ENCODE assay signal across 8 cellular contexts in genomic region chr9:89606567-89607311, GRCh38. TPM values are rescaled to one million over a fixed set of nuclear protein-coding genes. Genes with fewer than 3 reads are reported as not detected.
DNase-seq lines count a peak whose midpoint lies in the region; ATAC-seq, FAIRE-seq and TF ChIP-seq lines count a peak whose summit lies in the region.

No MANE protein-coding gene starts in this region.

- no peak for TF ChIP-seq EP300 in Ishikawa (IDR thresholded peaks at IDR 0.05; ENCODE audit: borderline replicate concordance)

- no TSS peak for BruUV-seq in endothelial cell of umbilical vein (replicated peaks; lab: Mats Ljungman, UMichigan)

- TF ChIP-seq RAD21 in Ishikawa (IDR thresholded peaks at IDR 0.05; ENCODE audit: low read depth) = no peak

- FAIRE-seq in endothelial cell of umbilical vein (lab: Jason Lieb, UNC) = peak; percentile 12

- CTCF ChIA-PET in endothelial cell of umbilical vein (lab: Charles Lee) = interaction anchor here (0.8 to 8.1 kb wide), 5 partner anchors 9 to 1264 kb away, joined by 3 to 373 read pairs (median 3); no protein-coding TSS in a partner anchor

- no peaks in the 10 kb centered on the region for H4K20me1 ChIP-seq in endothelial cell of umbilical vein (replicated peaks; ENCODE audit: control insufficient read depth, extremely low read depth, insufficient read depth, low read length)

- no peaks in the 10 kb centered on the region for H3K9me3 Mint-ChIP-seq in activated CD4-positive, alpha-beta T cell treated with anti-CD3 and anti-CD28 coated beads, Interleukin-2, amount 10 ng/mL, durations not matched to agents 24 days and 14 days

- H3K27me3 ChIP-seq in endothelial cell of umbilical vein (ENCODE audit: control insufficient read depth in 2 of 2, insufficient read depth in 2 of 2, low read length in 2 of 2) = peaks cover 8% of the 10 kb centered on the region in 2 experiments

- H3K4me3 Mint-ChIP-seq in activated CD4-positive, alpha-beta T cell treated with anti-CD3 and anti-CD28 coated beads, Interleukin-2, amount 10 ng/mL, durations not matched to agents 24 days and 14 days = peak overlapping the region; percentile 92

- no peak overlapping the region for H3K4me3 ChIP-seq in endothelial cell of umbilical vein (replicated peaks in 1 of 3; ENCODE audit: insufficient read depth in 1 of 3, low read depth in 1 of 3, low read length in 3 of 3)
- peak overlapping the region; percentile 54 for H3K4me3 ChIP-seq in mesodermal cell (ENCODE audit: extremely low read depth, insufficient read depth, low read length, poor library complexity, severe bottlenecking)

- H2AFZ ChIP-seq in endothelial cell of umbilical vein (ENCODE audit: low read depth, low read length) = peak overlapping the region; percentile 2

- 10 to 13% methylated on average over 5 to 6 of the region's 9 CpGs for WGBS in mesodermal cell (ENCODE audit: insufficient coverage in 2 of 2), 2 experiments

- peak overlapping the region; percentile 94 for H3K27ac Mint-ChIP-seq in activated CD4-positive, alpha-beta T cell treated with anti-CD3 and anti-CD28 coated beads, Interleukin-2, amount 10 ng/mL, durations not matched to agents 24 days and 14 days

- peak overlapping the region; percentile 26 for H3K4me2 ChIP-seq in endothelial cell of umbilical vein (ENCODE audit: insufficient read depth, low read length)

- no peaks in the 10 kb centered on the region for H3K9me1 ChIP-seq in endothelial cell of umbilical vein (replicated peaks; ENCODE audit: control insufficient read depth, extremely low read depth, insufficient read depth, low read length)

- H3K4me1 ChIP-seq in endothelial cell of umbilical vein (ENCODE audit: control insufficient read depth, extremely low read depth, insufficient read depth, low read length) (peaks cover 34% of the 10 kb centered on the region), mesodermal cell (ENCODE audit: control insufficient read depth, insufficient read depth, low read length, poor library complexity, severe bottlenecking) (peaks cover 16% of the 10 kb centered on the region)

- no peak for TF ChIP-seq CTCF in endothelial cell of umbilical vein (IDR thresholded peaks at IDR 0.05; ENCODE audit: extremely low read depth in 1 of 2, insufficient read depth in 1 of 2, low read depth in 1 of 2, low read length in 2 of 2)

- POLR2A ChIA-PET in endothelial cell of umbilical vein (lab: Charles Lee) = no interaction called here

- no peak for ATAC-seq in HG02759 (IDR thresholded peaks at IDR 0.05; ENCODE audit: unreplicated experiment)

- H3K36me3 Mint-ChIP-seq in activated CD4-positive, alpha-beta T cell treated with anti-CD3 and anti-CD28 coated beads, Interleukin-2, amount 10 ng/mL, durations not matched to agents 24 days and 14 days (ENCODE audit: low read depth) = peaks cover 21% of the 10 kb centered on the region

- no peaks in the 10 kb centered on the region for H3K36me3 ChIP-seq in endothelial cell of umbilical vein (ENCODE audit: control insufficient read depth in 2 of 2, extremely low read depth in 1 of 2, insufficient read depth in 2 of 2, low read length in 2 of 2)
- no peaks in the 10 kb centered on the region for H3K36me3 ChIP-seq in mesodermal cell (ENCODE audit: control insufficient read depth, insufficient read depth, low read length)

- no peak for TF ChIP-seq POLR2A in endothelial cell of umbilical vein (IDR thresholded peaks at IDR 0.05; ENCODE audit: low read depth, low read length)

- dilution Hi-C loops in endothelial cell of umbilical vein (cut with MboI; ENCODE audit: extremely low pct_ligation_motif_present, low sequenced_read_pairs) = no loop called here

- peaks cover 35% of the 10 kb centered on the region for H3K4me1 Mint-ChIP-seq in activated CD4-positive, alpha-beta T cell treated with anti-CD3 and anti-CD28 coated beads, Interleukin-2, amount 10 ng/mL, durations not matched to agents 24 days and 14 days

- no peak overlapping the region for H3K9ac ChIP-seq in endothelial cell of umbilical vein (replicated peaks; ENCODE audit: extremely low read depth, insufficient read depth, low read length)

- H3K9me3 ChIP-seq in endothelial cell of umbilical vein (replicated peaks; ENCODE audit: control insufficient read depth, insufficient read depth, low read length) (no peaks in the 10 kb centered on the region), mesodermal cell (ENCODE audit: control insufficient read depth, low read length) (no peaks in the 10 kb centered on the region)

- H3K27ac ChIP-seq in endothelial cell of umbilical vein (ENCODE audit: insufficient read depth, low read depth, low read length) (no peak overlapping the region), mesodermal cell (ENCODE audit: low read depth, low read length, severe bottlenecking) (peak overlapping the region; percentile 83)

- intact Hi-C loops in activated CD4-positive, alpha-beta T cell treated with anti-CD3 and anti-CD28 coated beads, Interleukin-2, amount 10 ng/mL, durations not matched to agents 24 days and 14 days (cut with micrococcal nuclease) = loop anchor here (2.0 to 5.0 kb wide), 2 partner anchors 184 to 288 kb away; partner anchors contain the start of gene SECISBP2
- intact Hi-C loops in endothelial cell of umbilical vein (cut with micrococcal nuclease) = loop anchor here (1.0 to 2.0 kb wide), 2 partner anchors 200 to 426 kb away; no protein-coding TSS in a partner anchor

- no peaks in the 10 kb centered on the region for H3K79me2 ChIP-seq in endothelial cell of umbilical vein (ENCODE audit: control insufficient read depth, insufficient read depth, low read length)

- H3K27me3 Mint-ChIP-seq in activated CD4-positive, alpha-beta T cell treated with anti-CD3 and anti-CD28 coated beads, Interleukin-2, amount 10 ng/mL, durations not matched to agents 24 days and 14 days = peaks cover 14% of the 10 kb centered on the region

- peak; percentile 44 for DNase-seq in CD1c-positive myeloid dendritic cell (ENCODE audit: extremely low spot score)
- peak; percentile 78 for DNase-seq in activated CD4-positive, alpha-beta T cell treated with anti-CD3 and anti-CD28 coated beads, Interleukin-2, amount 10 ng/mL, durations not matched to agents 24 days and 14 days
- peak; percentile 10 for DNase-seq in endothelial cell of umbilical vein (ENCODE audit: low read depth, low spot score)
- peak; percentile 17 for DNase-seq in stimulated activated naive CD4-positive, alpha-beta T cell treated with Interleukin-2 at 50 U/mL for 16 hours (lab: John Stamatoyannopoulos, UW)
- no peak for DNase-seq in NCI-H1930 (lab: John Stamatoyannopoulos, UW)

TF ChIP-seq in Ishikawa, 13 proteins besides CTCF, POLR2A, EP300 and RAD21:
- peak; percentile 1; the same call in 1 of the 2 replicates for TF ChIP-seq NFIC (IDR thresholded peaks at IDR 0.05)
- peak; percentile 40 for TF ChIP-seq CEBPB (IDR thresholded peaks at IDR 0.05)
- TF ChIP-seq TAF1 (IDR thresholded peaks at IDR 0.05; ENCODE audit: low read depth) = peak; percentile 9; the same call in 1 of the 2 replicates
- TF ChIP-seq, protein P1, sequence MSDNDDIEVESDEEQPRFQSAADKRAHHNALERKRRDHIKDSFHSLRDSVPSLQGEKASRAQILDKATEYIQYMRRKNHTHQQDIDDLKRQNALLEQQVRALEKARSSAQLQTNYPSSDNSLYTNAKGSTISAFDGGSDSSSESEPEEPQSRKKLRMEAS (IDR thresholded peaks at IDR 0.05) = peak; percentile 36; the same call in 1 of the 2 replicates
- no peak for TF ChIP-seq ZBTB7A (IDR thresholded peaks at IDR 0.05; ENCODE audit: low read depth)

TF ChIP-seq in endothelial cell of umbilical vein, 7 proteins besides CTCF, POLR2A, EP300 and RAD21:
- TF ChIP-seq MYC (IDR thresholded peaks at IDR 0.05; ENCODE audit: low read depth, low read length) (no peak), JUN (IDR thresholded peaks at IDR 0.05; ENCODE audit: borderline replicate concordance, insufficient read depth, insufficient read length, low read depth) (peak; percentile 54), POLR2AphosphoS5 (IDR thresholded peaks at IDR 0.05; ENCODE audit: insufficient read depth, low read depth, low read length) (no peak), GATA2 (IDR thresholded peaks at IDR 0.05; ENCODE audit: insufficient read depth, insufficient read length, low read depth, low read length) (no peak), EZH2 (IDR thresholded peaks at IDR 0.05; ENCODE audit: borderline replicate concordance, low read depth, low read length, severe bottlenecking) (no peak), FOS (IDR thresholded peaks at IDR 0.05; ENCODE audit: borderline replicate concordance, insufficient read depth, low read length) (peak; percentile 61)
- TF ChIP-seq, protein P1 (IDR thresholded peaks at IDR 0.05; ENCODE audit: insufficient read depth, insufficient read length) = no peak

RNA-seq across cellular contexts. Expression of gene GADD45G, which starts 1.9 kb away (rescaled TPM):
- total RNA-seq in activated CD4-positive, alpha-beta T cell treated with anti-CD3 and anti-CD28 coated beads, Interleukin-2, amount 10 ng/mL, durations not matched to agents 24 days and 14 days = 19.8 and 20.0 TPM in 2 replicates
- total RNA-seq in endothelial cell of umbilical vein = 0.64 and 1.0 TPM in 2 replicates
- polyA plus RNA-seq in endothelial cell of umbilical vein = 0.44 and 0.46 TPM in 2 replicates
- polyA plus RNA-seq in endothelial cell of umbilical vein (2011; cell fraction: cytosol; rRNA removed) = 0.22 and 0.28 TPM in 2 replicates
- 0.14 and 0.37 TPM in 2 replicates for polyA plus RNA-seq in endothelial cell of umbilical vein (2011; cell fraction: nucleus; rRNA removed)
- polyA plus RNA-seq in endothelial cell of umbilical vein (2012) = 0.27 TPM in 2 replicates
- not detected in 2 replicates for polyA minus RNA-seq in endothelial cell of umbilical vein
- not detected for polyA minus RNA-seq in endothelial cell of umbilical vein (2011; cell fraction: cytosol; rRNA and poly(A)+ RNA removed)
- 0.48 TPM in 1 of 2 replicates, not detected in the other for polyA minus RNA-seq in endothelial cell of umbilical vein (2011; cell fraction: nucleus; rRNA and poly(A)+ RNA removed)
- 3.5 TPM for polyA plus RNA-seq in mesodermal cell (2013, experiment 1 of 2)
- 5.6 TPM for polyA plus RNA-seq in mesodermal cell (2013, experiment 2 of 2)

Comparison
In these comparisons a context has a peak if more than half of its experiments do, and no peak if none do; other contexts are left out.
1. DNase-seq: peak in CD1c-positive myeloid dendritic cell (single experiment), activated CD4-positive, alpha-beta T cell treated with anti-CD3 and anti-CD28 coated beads, Interleukin-2, amount 10 ng/mL, durations not matched to agents 24 days and 14 days (single experiment), endothelial cell of umbilical vein (single experiment) and stimulated activated naive CD4-positive, alpha-beta T cell treated with Interleukin-2 at 50 U/mL for 16 hours (single experiment); none in NCI-H1930 (0 of 2).
2. RNA of gene GADD45G, which starts 1.9 kb away (total RNA-seq): 19.8 to 20.0 TPM in activated CD4-positive, alpha-beta T cell treated with anti-CD3 and anti-CD28 coated beads, Interleukin-2, amount 10 ng/mL, durations not matched to agents 24 days and 14 days; 0.64 to 1.0 TPM in endothelial cell of umbilical vein; every median in the first group is over 10 times any median in the second.